ENCODE assay signal across 16 cellular contexts in the genomic region with DNA sequence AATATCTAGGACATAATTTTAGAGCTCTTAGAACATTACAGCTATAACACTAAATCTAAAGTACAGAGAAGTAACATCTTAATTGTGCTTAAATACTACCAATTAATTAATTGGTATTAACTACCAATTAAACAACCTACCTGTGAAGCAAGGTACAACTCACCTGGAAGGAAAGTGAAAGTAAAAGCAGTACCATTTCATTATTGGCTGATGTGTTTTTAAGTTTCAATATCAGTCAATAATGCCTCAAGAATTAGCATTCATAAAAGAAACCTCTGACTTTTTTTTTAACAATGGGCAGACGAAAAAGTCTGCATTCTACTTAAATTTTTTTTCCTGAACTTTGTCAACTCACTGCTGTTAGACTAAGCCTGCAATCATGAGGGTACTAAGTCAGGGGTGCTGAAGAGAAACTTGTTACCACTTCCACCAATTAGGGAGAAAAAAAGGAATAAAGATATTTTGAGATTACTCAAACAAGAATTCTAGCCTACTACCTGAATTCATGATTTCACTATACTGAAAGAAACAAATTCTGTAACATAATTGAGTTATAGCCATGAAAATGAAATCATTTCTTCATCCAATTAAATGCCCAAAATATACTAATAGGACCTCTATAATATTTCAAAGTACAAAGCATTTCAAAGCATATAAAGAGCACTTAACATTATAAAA. TPM values are rescaled to one million over a fixed set of nuclear protein-coding genes. Genes with fewer than 3 reads are reported as not detected.
DNase-seq lines count a peak whose midpoint lies in the region; ATAC-seq and TF ChIP-seq lines count a peak whose summit lies in the region.
"Had no signal": no experiment of that assay in that cellular context is flagged by ENCODE, and none has a peak within 500 bp of the region (broad histone marks: within the 10 kb centered on the region; RNA-seq: fewer than 3 reads in every experiment).

No MANE protein-coding gene starts in this region.

- no peak for TF ChIP-seq CTCF in lower lobe of right lung (IDR thresholded peaks at IDR 0.05)

- DNase-seq in activated CD8-positive, alpha-beta memory T cell treated with anti-CD3 and anti-CD28 coated beads, Interleukin-2, amount 10 ng/mL, durations not matched to agents 7 days and 5 days: no peak
- DNase-seq in activated CD8-positive, alpha-beta memory T cell treated with anti-CD3 and anti-CD28 coated beads, Interleukin-2, amount 50 U/mL, for 4 hours: no peak
- no peak for DNase-seq in activated CD4-positive, alpha-beta memory T cell treated with anti-CD3 and anti-CD28 coated beads, Interleukin-2, amount 10 ng/mL, durations not matched to agents 7 days and 5 days
- DNase-seq in naive thymus-derived CD4-positive, alpha-beta T cell: peak in 1 of 9 donors; percentile 12
- no peak for DNase-seq in NCI-H2227 treated with DMSO at 0.1 percent for 48 hours (lab: John Stamatoyannopoulos, UW)
- DNase-seq in HPDE6-E6E7 (ENCODE audit: extremely low spot score): no peak
- no peak for DNase-seq in lower lobe of right lung
- DNase-seq: gastrocnemius medialis, KG1, midbrain, NCI-H187 treated with DMSO at 0.1 percent for 48 hours, NCI-H748 treated with DMSO at 0.1 percent for 48 hours, ovary, stomach had no signal

- H3K4me1 ChIP-seq in naive thymus-derived CD4-positive, alpha-beta T cell (ENCODE audit: control insufficient read depth in 2 of 2, insufficient read depth in 2 of 2, low read length in 2 of 2): peaks cover 0 to 7% of the 10 kb centered on the region in 2 donors
- H3K4me1 ChIP-seq in lower lobe of right lung: peaks cover 8% of the 10 kb centered on the region

- POLR2A ChIA-PET in activated CD4-positive, alpha-beta memory T cell treated with anti-CD3 and anti-CD28 coated beads, Interleukin-2, amount 10 ng/mL, durations not matched to agents 7 days and 5 days (lab: Charles Lee): interaction anchor here (0.7 kb wide), 1 partner anchor 406 kb away, joined by 3 read pairs; no protein-coding TSS in a partner anchor
- POLR2A ChIA-PET in naive thymus-derived CD4-positive, alpha-beta T cell (lab: Charles Lee): no interaction called here

- H3K27me3 ChIP-seq in naive thymus-derived CD4-positive, alpha-beta T cell (ENCODE audit: control insufficient read depth in 2 of 2, insufficient read depth in 2 of 2, low read length in 2 of 2): no peaks in the 10 kb centered on the region
- no peaks in the 10 kb centered on the region for H3K27me3 ChIP-seq in lower lobe of right lung (ENCODE audit: low read depth)
- H3K27me3 ChIP-seq: gastrocnemius medialis, ovary, stomach had no signal

- peak overlapping the region; percentile 85 for H3K27ac Mint-ChIP-seq in activated CD8-positive, alpha-beta memory T cell treated with anti-CD3 and anti-CD28 coated beads, Interleukin-2, amount 10 ng/mL, durations not matched to agents 7 days and 5 days
- H3K27ac Mint-ChIP-seq in activated CD4-positive, alpha-beta memory T cell treated with anti-CD3 and anti-CD28 coated beads, Interleukin-2, amount 10 ng/mL, durations not matched to agents 7 days and 5 days: peak overlapping the region; percentile 73
- peak overlapping the region in 6 of 9 donors; percentile 37 to 76 (median 62) for H3K27ac Mint-ChIP-seq in naive thymus-derived CD4-positive, alpha-beta T cell

- H3K9me3 Mint-ChIP-seq in activated CD8-positive, alpha-beta memory T cell treated with anti-CD3 and anti-CD28 coated beads, Interleukin-2, amount 10 ng/mL, durations not matched to agents 7 days and 5 days (ENCODE audit: low read depth): no peaks in the 10 kb centered on the region
- no peaks in the 10 kb centered on the region for H3K9me3 Mint-ChIP-seq in activated CD4-positive, alpha-beta memory T cell treated with anti-CD3 and anti-CD28 coated beads, Interleukin-2, amount 10 ng/mL, durations not matched to agents 7 days and 5 days
- H3K9me3 Mint-ChIP-seq in naive thymus-derived CD4-positive, alpha-beta T cell: no peaks in the 10 kb centered on the region

- CTCF ChIA-PET in activated CD8-positive, alpha-beta memory T cell treated with anti-CD3 and anti-CD28 coated beads, Interleukin-2, amount 10 ng/mL, durations not matched to agents 7 days and 5 days (lab: Charles Lee): interaction anchor here (0.7 kb wide), 1 partner anchor 15 kb away, joined by 3 read pairs; no protein-coding TSS in a partner anchor
- CTCF ChIA-PET in activated CD4-positive, alpha-beta memory T cell treated with anti-CD3 and anti-CD28 coated beads, Interleukin-2, amount 10 ng/mL, durations not matched to agents 7 days and 5 days (lab: Charles Lee): no interaction called here
- CTCF ChIA-PET in naive thymus-derived CD4-positive, alpha-beta T cell (lab: Charles Lee): interaction anchor here (0.6 kb wide), 1 partner anchor 47 kb away, joined by 6 read pairs; no protein-coding TSS in a partner anchor

- H3K4me1 Mint-ChIP-seq in activated CD8-positive, alpha-beta memory T cell treated with anti-CD3 and anti-CD28 coated beads, Interleukin-2, amount 10 ng/mL, durations not matched to agents 7 days and 5 days: peaks cover 23% of the 10 kb centered on the region
- peaks cover 32% of the 10 kb centered on the region for H3K4me1 Mint-ChIP-seq in activated CD4-positive, alpha-beta memory T cell treated with anti-CD3 and anti-CD28 coated beads, Interleukin-2, amount 10 ng/mL, durations not matched to agents 7 days and 5 days
- H3K4me1 Mint-ChIP-seq in naive thymus-derived CD4-positive, alpha-beta T cell: peaks cover 21 to 49% (median 44%) of the 10 kb centered on the region in 7 donors

- peaks cover 0 to 8% (median 0%) of the 10 kb centered on the region in 3 experiments for H3K36me3 ChIP-seq in naive thymus-derived CD4-positive, alpha-beta T cell (ENCODE audit: control insufficient read depth in 2 of 3, insufficient read depth in 3 of 3, low read length in 3 of 3)
- peaks cover 13% of the 10 kb centered on the region for H3K36me3 ChIP-seq in lower lobe of right lung
- H3K36me3 ChIP-seq: gastrocnemius medialis, ovary had no signal

- no peak overlapping the region for H3K27ac ChIP-seq in naive thymus-derived CD4-positive, alpha-beta T cell (ENCODE audit: low read depth, low read length)
- no peak overlapping the region for H3K27ac ChIP-seq in lower lobe of right lung
- H3K27ac ChIP-seq: gastrocnemius medialis, ovary had no signal

- no peaks in the 10 kb centered on the region for H3K9me3 ChIP-seq in naive thymus-derived CD4-positive, alpha-beta T cell (ENCODE audit: control insufficient read depth in 2 of 3, low read length in 3 of 3)
- no peaks in the 10 kb centered on the region for H3K9me3 ChIP-seq in lower lobe of right lung
- H3K9me3 ChIP-seq: gastrocnemius medialis, ovary, stomach had no signal

- no peak overlapping the region for H3K4me3 ChIP-seq in naive thymus-derived CD4-positive, alpha-beta T cell (ENCODE audit: low read length)
- no peak overlapping the region for H3K4me3 ChIP-seq in lower lobe of right lung
- H3K4me3 ChIP-seq: gastrocnemius medialis, ovary, stomach had no signal

- ATAC-seq in activated CD8-positive, alpha-beta memory T cell treated with anti-CD3 and anti-CD28 coated beads, Interleukin-2, amount 10 ng/mL, durations not matched to agents 7 days and 5 days: peak; percentile 45
- peak; percentile 45 for ATAC-seq in GM18517 (IDR thresholded peaks at IDR 0.05; ENCODE audit: unreplicated experiment)
- ATAC-seq in naive thymus-derived CD4-positive, alpha-beta T cell: no peak
- ATAC-seq in lower lobe of right lung: no peak
- ATAC-seq: gastrocnemius medialis, HCT116 had no signal

- H3K27me3 Mint-ChIP-seq in activated CD8-positive, alpha-beta memory T cell treated with anti-CD3 and anti-CD28 coated beads, Interleukin-2, amount 10 ng/mL, durations not matched to agents 7 days and 5 days: no peaks in the 10 kb centered on the region
- H3K27me3 Mint-ChIP-seq in activated CD4-positive, alpha-beta memory T cell treated with anti-CD3 and anti-CD28 coated beads, Interleukin-2, amount 10 ng/mL, durations not matched to agents 7 days and 5 days: no peaks in the 10 kb centered on the region
- no peaks in the 10 kb centered on the region for H3K27me3 Mint-ChIP-seq in naive thymus-derived CD4-positive, alpha-beta T cell

- intact Hi-C loops in naive thymus-derived CD4-positive, alpha-beta T cell (cut with micrococcal nuclease): no loop called here
- intact Hi-C loops in lower lobe of right lung (cut with DNase I): no loop called here

- H3K4me3 Mint-ChIP-seq in activated CD8-positive, alpha-beta memory T cell treated with anti-CD3 and anti-CD28 coated beads, Interleukin-2, amount 10 ng/mL, durations not matched to agents 7 days and 5 days: no peak overlapping the region
- H3K4me3 Mint-ChIP-seq in activated CD4-positive, alpha-beta memory T cell treated with anti-CD3 and anti-CD28 coated beads, Interleukin-2, amount 10 ng/mL, durations not matched to agents 7 days and 5 days: no peak overlapping the region
- H3K4me3 Mint-ChIP-seq in naive thymus-derived CD4-positive, alpha-beta T cell: peak overlapping the region in 8 of 10 donors; percentile 21 to 66 (median 58)

- peaks cover 24% of the 10 kb centered on the region for H3K36me3 Mint-ChIP-seq in activated CD8-positive, alpha-beta memory T cell treated with anti-CD3 and anti-CD28 coated beads, Interleukin-2, amount 10 ng/mL, durations not matched to agents 7 days and 5 days
- peaks cover 31% of the 10 kb centered on the region for H3K36me3 Mint-ChIP-seq in activated CD4-positive, alpha-beta memory T cell treated with anti-CD3 and anti-CD28 coated beads, Interleukin-2, amount 10 ng/mL, durations not matched to agents 7 days and 5 days (ENCODE audit: low read depth)
- H3K36me3 Mint-ChIP-seq in naive thymus-derived CD4-positive, alpha-beta T cell: peaks cover 0 to 21% (median 9%) of the 10 kb centered on the region in 5 donors

RNA-seq across cellular contexts. Expression of gene UPF2, which starts 19.9 kb away (rescaled TPM):
- total RNA-seq in activated CD8-positive, alpha-beta memory T cell treated with anti-CD3 and anti-CD28 coated beads, Interleukin-2, amount 10 ng/mL, durations not matched to agents 7 days and 5 days: 10 to 100 TPM; 33.5 to 37.2 TPM
- 10 to 100 TPM; 26.7 to 28.5 TPM for total RNA-seq in activated CD4-positive, alpha-beta memory T cell treated with anti-CD3 and anti-CD28 coated beads, Interleukin-2, amount 10 ng/mL, durations not matched to agents 7 days and 5 days
- 10 to 100 TPM; 27.2 to 40.5 (median 36.3) TPM for total RNA-seq in naive thymus-derived CD4-positive, alpha-beta T cell
- polyA plus RNA-seq in naive thymus-derived CD4-positive, alpha-beta T cell: 10 to 100 TPM in 1 of 2 donors, 1 to 10 TPM in 1; 9.0 to 10.6 TPM
- total RNA-seq in lower lobe of right lung: 21.0 TPM

RNA-seq across cellular contexts. Expression of gene DHTKD1, which starts 46.0 kb away (rescaled TPM):
- 10 to 100 TPM; 19.6 to 25.9 TPM for total RNA-seq in activated CD8-positive, alpha-beta memory T cell treated with anti-CD3 and anti-CD28 coated beads, Interleukin-2, amount 10 ng/mL, durations not matched to agents 7 days and 5 days
- 10 to 100 TPM; 16.9 to 17.8 TPM for total RNA-seq in activated CD4-positive, alpha-beta memory T cell treated with anti-CD3 and anti-CD28 coated beads, Interleukin-2, amount 10 ng/mL, durations not matched to agents 7 days and 5 days
- 10 to 100 TPM; 10.8 to 25.9 (median 12.5) TPM for total RNA-seq in naive thymus-derived CD4-positive, alpha-beta T cell
- polyA plus RNA-seq in naive thymus-derived CD4-positive, alpha-beta T cell: 1 to 10 TPM; 5.0 to 8.0 TPM
- 21.7 TPM for total RNA-seq in lower lobe of right lung

Comparison
In these comparisons a context has a peak if more than half of its experiments do, and no peak if none do; other contexts are left out.
1. ATAC-seq: peak in activated CD8-positive, alpha-beta memory T cell treated with anti-CD3 and anti-CD28 coated beads, Interleukin-2, amount 10 ng/mL, durations not matched to agents 7 days and 5 days (single experiment) and GM18517 (single experiment); none in naive thymus-derived CD4-positive, alpha-beta T cell (single experiment) and lower lobe of right lung (0 of 2).
2. H3K4me3 Mint-ChIP-seq: peak in naive thymus-derived CD4-positive, alpha-beta T cell (8 of 10); none in activated CD8-positive, alpha-beta memory T cell treated with anti-CD3 and anti-CD28 coated beads, Interleukin-2, amount 10 ng/mL, durations not matched to agents 7 days and 5 days (single experiment) and activated CD4-positive, alpha-beta memory T cell treated with anti-CD3 and anti-CD28 coated beads, Interleukin-2, amount 10 ng/mL, durations not matched to agents 7 days and 5 days (single experiment).
3. Peak in every context shown above with its lines, with median percentiles within 50 percentile points of each other: H3K27ac Mint-ChIP-seq.